In the genomic region with DNA sequence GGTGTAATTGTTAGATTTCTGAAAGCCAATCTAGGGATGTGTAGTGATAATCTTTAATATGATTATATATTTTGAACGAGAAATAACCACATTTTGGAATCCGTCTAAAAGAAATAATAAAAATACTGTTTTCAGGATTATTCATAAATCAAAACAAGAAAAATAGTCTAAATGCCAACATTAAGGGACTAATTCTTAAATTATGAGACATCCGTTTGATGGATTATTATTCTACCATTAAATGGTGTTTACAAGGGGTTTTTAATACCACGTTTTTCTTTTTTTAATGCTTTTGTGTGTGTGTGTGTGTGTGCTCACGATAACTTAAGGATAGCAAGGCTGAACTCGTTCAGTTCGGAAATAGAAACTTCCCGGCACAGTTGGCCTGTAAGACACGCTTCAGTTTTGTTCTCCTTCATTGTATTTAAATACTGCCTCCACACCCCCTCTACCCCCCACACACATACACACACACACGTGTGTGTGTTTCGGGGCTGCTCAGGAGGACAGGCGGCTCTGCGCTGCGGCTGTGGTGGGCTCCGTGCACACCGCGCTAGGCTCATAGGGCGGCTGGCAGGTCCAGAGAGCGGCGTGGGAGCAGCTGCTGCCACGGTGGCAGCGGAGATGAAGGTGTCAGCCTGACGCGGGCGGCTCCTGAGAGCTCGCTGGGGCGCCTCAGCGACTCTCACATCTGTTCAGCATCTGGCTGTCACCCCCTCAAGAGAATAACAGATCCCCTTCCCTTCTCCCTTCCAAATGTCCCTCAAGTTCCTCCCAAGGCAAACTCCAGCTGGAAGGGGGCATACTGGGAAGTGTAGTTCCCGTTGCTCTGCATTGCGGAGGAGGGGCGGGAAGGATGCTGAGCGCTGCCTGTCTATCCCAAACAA, we compare ENCODE assay signal across 7 cellular contexts. TPM values are rescaled to one million over a fixed set of nuclear protein-coding genes. Genes with fewer than 3 reads are reported as not detected.
A peak's percentile ranks its signal among the peaks of the same experiment; 100 is the strongest.
DNase-seq lines count a peak whose midpoint lies in the region; ATAC-seq and TF ChIP-seq lines count a peak whose summit lies in the region.

No MANE protein-coding gene starts in this region.

- peaks cover 21% of the 10 kb centered on the region for H3K27me3 ChIP-seq in HL-60 (ENCODE audit: insufficient read depth, poor library complexity, severe bottlenecking)
- H3K27me3 ChIP-seq in ectodermal cell (ENCODE audit: control insufficient read depth, insufficient read depth, low read length, poor library complexity, severe bottlenecking) = peaks cover 42% of the 10 kb centered on the region

- DNase-seq in HL-60 (ENCODE audit: low read depth in 1 of 2, low spot score in 1 of 2) = no peak
- peak in 1 of 3 donors; percentile 15 for DNase-seq in T-helper 17 cell
- DNase-seq in naive B cell = peak; percentile 13

- H3K4me3 Mint-ChIP-seq in T-helper 17 cell (peak overlapping the region; percentile 52), naive B cell (peak overlapping the region; percentile 44 to 86 (median 76))

- no peak for TF ChIP-seq CTCF in HL-60 (IDR thresholded peaks at IDR 0.05; ENCODE audit: insufficient read depth, low read length)

- peaks cover 74% of the 10 kb centered on the region for H3K27me3 Mint-ChIP-seq in T-helper 17 cell
- peaks cover 36 to 67% (median 37%) of the 10 kb centered on the region in 3 donors for H3K27me3 Mint-ChIP-seq in naive B cell

- H3K4me1 Mint-ChIP-seq in T-helper 17 cell (peaks cover 10% of the 10 kb centered on the region), naive B cell (peaks cover 8 to 21% (median 17%) of the 10 kb centered on the region in 3 donors)

- H3K27ac ChIP-seq in HL-60 (replicated peaks) (no peak overlapping the region), ectodermal cell (ENCODE audit: insufficient read depth, low read depth, low read length, poor library complexity, severe bottlenecking) (no peak overlapping the region)

- H3K36me3 ChIP-seq in ectodermal cell (ENCODE audit: control insufficient read depth, insufficient read depth, low read length) = no peaks in the 10 kb centered on the region

- peaks cover 0 to 3% (median 0%) of the 10 kb centered on the region in 7 donors for H3K9me3 Mint-ChIP-seq in naive B cell

- ATAC-seq in T-helper 17 cell (peak; percentile 69), naive B cell (ENCODE audit: low read depth in 2 of 2) (peak; percentile 74 to 86), HG03159 (IDR thresholded peaks at IDR 0.05; ENCODE audit: unreplicated experiment) (no peak), GM21528 (IDR thresholded peaks at IDR 0.05; ENCODE audit: low FRiP score, unreplicated experiment) (no peak), GM19324 (IDR thresholded peaks at IDR 0.05; ENCODE audit: low FRiP score, unreplicated experiment) (no peak)

- H3K4me3 ChIP-seq in HL-60 (replicated peaks; ENCODE audit: insufficient read depth, low read length) = peak overlapping the region; percentile 3
- peak overlapping the region; percentile 37 for H3K4me3 ChIP-seq in ectodermal cell (ENCODE audit: insufficient read depth, low read depth, low read length)

- H3K4me1 ChIP-seq in ectodermal cell (ENCODE audit: control insufficient read depth, insufficient read depth, low read length) = no peaks in the 10 kb centered on the region

- H3K9me3 ChIP-seq in T-helper 17 cell (ENCODE audit: control insufficient read depth, low read length, poor library complexity, severe bottlenecking) (no peaks in the 10 kb centered on the region), ectodermal cell (ENCODE audit: control insufficient read depth, low read length) (no peaks in the 10 kb centered on the region)

- 11 to 12% methylated on average over 29 to 30 of the region's 32 CpGs for WGBS in ectodermal cell, 2 experiments

- H3K36me3 Mint-ChIP-seq in T-helper 17 cell (ENCODE audit: low read depth) (peaks cover 2% of the 10 kb centered on the region), naive B cell (no peaks in the 10 kb centered on the region)

- H3K27ac Mint-ChIP-seq in T-helper 17 cell = no peak overlapping the region
- peak overlapping the region in 2 of 6 donors; percentile 11 to 32 for H3K27ac Mint-ChIP-seq in naive B cell

RNA-seq across cellular contexts. Expression of a gene that starts 23.0 kb away (rescaled TPM):
- 10 to 100 TPM; 78.7 to 83.3 TPM for total RNA-seq in T-helper 17 cell
- polyA plus RNA-seq in ectodermal cell (2013, experiment 1 of 4) = 490 TPM
- 474 TPM for polyA plus RNA-seq in ectodermal cell (2013, experiment 2 of 4)
- 335 TPM for polyA plus RNA-seq in ectodermal cell (2013, experiment 3 of 4)
- 364 TPM for polyA plus RNA-seq in ectodermal cell (2013, experiment 4 of 4)
- 100 to 1,000 TPM; 110 to 149 (median 131) TPM for polyA plus RNA-seq in naive B cell (ENCODE audit: low read depth in 6 of 6)

Comparison
In these comparisons a context has a peak if more than half of its experiments do, and no peak if none do; other contexts are left out.
1. ATAC-seq: peak in T-helper 17 cell (single experiment) and naive B cell (2 of 2); none in HG03159 (single experiment), GM21528 (single experiment) and GM19324 (single experiment).